16 cellular contexts compared by ENCODE assay signal in genomic region chr2:65316072-65316471, GRCh38.
DNase-seq lines count a peak whose midpoint lies in the region; ATAC-seq and TF ChIP-seq lines count a peak whose summit lies in the region.
"Had no signal": no experiment of that assay in that cellular context is flagged by ENCODE, and none has a peak within 500 bp of the region (broad histone marks: within the 10 kb centered on the region; RNA-seq: fewer than 3 reads in every experiment).

No MANE protein-coding gene starts in this region.

- no peak for ATAC-seq in activated T-helper 17 cell treated with anti-CD3 and anti-CD28 coated beads, Interleukin-2, amount 50 U/mL, for 72 hours (replicated peaks)
- ATAC-seq in upper lobe of right lung = peak; percentile 68
- ATAC-seq in GM18909 (IDR thresholded peaks at IDR 0.05; ENCODE audit: poor library complexity, unreplicated experiment) = no peak
- ATAC-seq in HG02885 (IDR thresholded peaks at IDR 0.05; ENCODE audit: poor library complexity, unreplicated experiment) = no peak

- H3K36me3 ChIP-seq in fibroblast of lung (ENCODE audit: control insufficient read depth, insufficient read depth, low read length) = peaks cover 20% of the 10 kb centered on the region
- peaks cover 47% of the 10 kb centered on the region for H3K36me3 ChIP-seq in upper lobe of right lung

- DNase-seq in fibroblast of lung (ENCODE audit: low read depth in 2 of 2) (peak; percentile 72 to 96), midbrain (lab: John Stamatoyannopoulos, UW) (peak; percentile 9), upper lobe of right lung (no peak), foreskin fibroblast (no peak), GDM1 (lab: John Stamatoyannopoulos, UW) (no peak)
- DNase-seq: activated CD4-positive, CD25-positive, alpha-beta regulatory T cell; Calu3; GOT3; kidney glomerular epithelial cell; NCI-H1436; NCI-H748 treated with DMSO at 0.1 percent for 48 hours had no signal

- H3K79me2 ChIP-seq in fibroblast of lung (ENCODE audit: control insufficient read depth, insufficient read depth, low read length) = peaks cover 9% of the 10 kb centered on the region

- H3K4me1 Mint-ChIP-seq in activated T-helper 17 cell treated with anti-CD3 and anti-CD28 coated beads, Interleukin-2, amount 50 U/mL, for 72 hours = peaks cover 31% of the 10 kb centered on the region

- H3K4me3 ChIP-seq in fibroblast of lung (replicated peaks in 1 of 4; ENCODE audit: control extremely low read depth in 1 of 4, insufficient read depth in 1 of 4, low read depth in 3 of 4, low read length in 4 of 4) = no peak overlapping the region
- H3K4me3 ChIP-seq in upper lobe of right lung = no peak overlapping the region
- H3K4me3 ChIP-seq in foreskin fibroblast (ENCODE audit: low read depth in 1 of 2, low read length in 2 of 2) = no peak overlapping the region
- H3K4me3 ChIP-seq: cardiac muscle cell, SK-N-MC had no signal

- H3K4me2 ChIP-seq in fibroblast of lung (ENCODE audit: extremely low read depth, insufficient read depth, low read length) = peak overlapping the region; percentile 54

- H3K36me3 Mint-ChIP-seq in activated T-helper 17 cell treated with anti-CD3 and anti-CD28 coated beads, Interleukin-2, amount 50 U/mL, for 72 hours (ENCODE audit: low read depth) = peaks cover 8% of the 10 kb centered on the region

- H3K27me3 ChIP-seq in fibroblast of lung (ENCODE audit: control insufficient read depth, insufficient read depth, low read length) (no peaks in the 10 kb centered on the region), upper lobe of right lung (no peaks in the 10 kb centered on the region)
- H3K27me3 ChIP-seq: cardiac muscle cell had no signal

- peak overlapping the region; percentile 84 for H3K27ac ChIP-seq in fibroblast of lung (ENCODE audit: insufficient read depth, low read length)
- peak overlapping the region; percentile 20 for H3K27ac ChIP-seq in upper lobe of right lung
- H3K27ac ChIP-seq: cardiac muscle cell, SK-N-MC had no signal

- peak overlapping the region; percentile 22 for H3K27ac Mint-ChIP-seq in activated T-helper 17 cell treated with anti-CD3 and anti-CD28 coated beads, Interleukin-2, amount 50 U/mL, for 72 hours

- H4K20me1 ChIP-seq in fibroblast of lung (ENCODE audit: control insufficient read depth, extremely low read depth, insufficient read depth, low read length) = no peaks in the 10 kb centered on the region

- TF ChIP-seq CTCF in fibroblast of lung (conservative IDR thresholded peaks at IDR 0.05 in 1 of 2, IDR thresholded peaks at IDR 0.05 in 1 of 2; ENCODE audit: low read depth in 1 of 2, low read length in 2 of 2) (no peak), upper lobe of right lung (IDR thresholded peaks at IDR 0.05) (no peak), foreskin fibroblast (IDR thresholded peaks at IDR 0.05; ENCODE audit: low read depth, low read length) (no peak)

- no peak overlapping the region for H3K4me3 Mint-ChIP-seq in activated T-helper 17 cell treated with anti-CD3 and anti-CD28 coated beads, Interleukin-2, amount 50 U/mL, for 72 hours

- H3K9me3 ChIP-seq in fibroblast of lung (ENCODE audit: control insufficient read depth, insufficient read depth, low read depth, low read length) = no peaks in the 10 kb centered on the region
- no peaks in the 10 kb centered on the region for H3K9me3 ChIP-seq in upper lobe of right lung

- peak overlapping the region; percentile 28 for H3K9ac ChIP-seq in fibroblast of lung (ENCODE audit: insufficient read depth, low read length)

- no peak overlapping the region for H2AFZ ChIP-seq in fibroblast of lung (ENCODE audit: low read length)

- no peaks in the 10 kb centered on the region for H3K9me3 Mint-ChIP-seq in activated T-helper 17 cell treated with anti-CD3 and anti-CD28 coated beads, Interleukin-2, amount 50 U/mL, for 72 hours

- H3K4me1 ChIP-seq in fibroblast of lung (ENCODE audit: control insufficient read depth, extremely low read depth, insufficient read depth, low read length) (peaks cover 23% of the 10 kb centered on the region), upper lobe of right lung (no peaks in the 10 kb centered on the region)

- H3K27me3 Mint-ChIP-seq in activated T-helper 17 cell treated with anti-CD3 and anti-CD28 coated beads, Interleukin-2, amount 50 U/mL, for 72 hours = no peaks in the 10 kb centered on the region

- intact Hi-C loops in upper lobe of right lung (cut with DNase I) = no loop called here

Comparison
In these comparisons a context has a peak if more than half of its experiments do, and no peak if none do; other contexts are left out.
1. DNase-seq: peak in fibroblast of lung (2 of 2) and midbrain (single experiment); none in upper lobe of right lung (single experiment), foreskin fibroblast (0 of 2) and GDM1 (single experiment).